In the genomic region with DNA sequence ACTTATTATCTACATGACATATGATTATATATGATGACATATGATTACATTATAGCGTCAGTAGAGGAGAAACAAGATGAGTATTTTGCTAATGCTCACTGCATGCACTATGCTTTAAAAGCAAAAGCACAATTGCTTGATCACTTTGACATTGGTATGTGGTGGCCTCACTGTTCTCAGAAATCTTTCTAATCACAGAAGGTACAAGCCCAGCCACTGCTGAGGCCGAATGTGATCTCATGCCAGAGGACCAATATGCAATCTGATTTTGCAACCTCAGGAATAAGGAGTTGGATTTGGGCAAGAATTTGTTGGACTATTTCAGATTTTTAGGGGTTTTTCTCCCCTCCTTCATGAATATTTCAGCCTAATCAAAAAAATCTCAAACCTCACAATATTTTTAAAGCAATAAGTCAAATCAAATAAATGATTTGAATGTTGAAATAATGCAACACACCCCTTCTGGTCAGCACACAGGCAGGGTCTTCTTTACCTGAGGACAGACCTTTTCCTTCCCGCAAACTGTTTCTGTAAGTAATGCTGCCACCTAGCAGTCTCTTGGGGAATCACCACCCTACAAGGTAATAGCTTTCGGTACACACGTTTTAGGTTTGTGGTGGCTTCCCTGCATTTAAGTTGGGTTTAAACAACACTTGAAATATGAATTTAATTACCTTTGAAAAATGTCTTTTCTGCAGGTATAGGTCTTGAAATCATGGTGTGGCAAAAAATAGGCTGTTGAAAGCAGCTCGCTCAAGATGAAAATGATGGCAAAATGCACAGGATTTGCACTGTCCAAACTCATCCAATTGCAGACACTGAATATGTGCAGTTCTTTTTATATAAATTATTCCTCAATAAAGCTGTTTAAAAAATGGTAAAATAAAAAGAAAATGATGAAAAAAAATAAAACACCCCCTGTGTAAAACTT, we compare ENCODE assay signal across 8 cellular contexts. TPM values are rescaled to one million over a fixed set of nuclear protein-coding genes. Genes with fewer than 3 reads are reported as not detected.
DNase-seq lines count a peak whose midpoint lies in the region; ATAC-seq and TF ChIP-seq lines count a peak whose summit lies in the region.

No MANE protein-coding gene starts in this region.

- H3K9me3 ChIP-seq in ascending aorta = no peaks in the 10 kb centered on the region

- H3K27me3 ChIP-seq in ascending aorta = no peaks in the 10 kb centered on the region

- H3K27ac ChIP-seq in ascending aorta = no peak overlapping the region

- H3K4me1 ChIP-seq in ascending aorta = no peaks in the 10 kb centered on the region

- intact Hi-C loops in ascending aorta (cut with DNase I) = loop anchor here (1.0 kb wide), 1 partner anchor 215 kb away; no protein-coding TSS in a partner anchor

- H3K36me3 ChIP-seq in ascending aorta = no peaks in the 10 kb centered on the region

- ATAC-seq in GM21619 (IDR thresholded peaks at IDR 0.05; ENCODE audit: unreplicated experiment) (peak; percentile 55), HG02884 (IDR thresholded peaks at IDR 0.05; ENCODE audit: unreplicated experiment) (no peak)

- no peak overlapping the region for H3K4me3 ChIP-seq in ascending aorta

- DNase-seq in NCI-H2171 treated with DMSO at 0.1 percent for 48 hours (lab: John Stamatoyannopoulos, UW) (peak; percentile 8), NCI-H2171 (lab: John Stamatoyannopoulos, UW) (no peak), NCI-H2227 (lab: John Stamatoyannopoulos, UW; ENCODE audit: unreplicated experiment) (peak; percentile 5), ascending aorta (ENCODE audit: low spot score in 2 of 2) (no peak), kidney glomerular epithelial cell (lab: John Stamatoyannopoulos, UW) (peak; percentile 43), ureter (ENCODE audit: low spot score) (peak; percentile 47)

- peak; percentile 30 to 78 (median 65) for TF ChIP-seq CTCF in ascending aorta (IDR thresholded peaks at IDR 0.05)

RNA-seq across cellular contexts. Expression of a gene that starts 4.8 kb away (rescaled TPM):
- total RNA-seq in ascending aorta (not detected), ureter (1.6 TPM)

Comparison
In these comparisons a context has a peak if more than half of its experiments do, and no peak if none do; other contexts are left out.
1. DNase-seq: peak in NCI-H2171 treated with DMSO at 0.1 percent for 48 hours (single experiment), NCI-H2227 (single experiment), kidney glomerular epithelial cell (single experiment) and ureter (single experiment); none in NCI-H2171 (single experiment) and ascending aorta (0 of 2).